Comparison of ENCODE assay signal across 14 cellular contexts in the genomic region with DNA sequence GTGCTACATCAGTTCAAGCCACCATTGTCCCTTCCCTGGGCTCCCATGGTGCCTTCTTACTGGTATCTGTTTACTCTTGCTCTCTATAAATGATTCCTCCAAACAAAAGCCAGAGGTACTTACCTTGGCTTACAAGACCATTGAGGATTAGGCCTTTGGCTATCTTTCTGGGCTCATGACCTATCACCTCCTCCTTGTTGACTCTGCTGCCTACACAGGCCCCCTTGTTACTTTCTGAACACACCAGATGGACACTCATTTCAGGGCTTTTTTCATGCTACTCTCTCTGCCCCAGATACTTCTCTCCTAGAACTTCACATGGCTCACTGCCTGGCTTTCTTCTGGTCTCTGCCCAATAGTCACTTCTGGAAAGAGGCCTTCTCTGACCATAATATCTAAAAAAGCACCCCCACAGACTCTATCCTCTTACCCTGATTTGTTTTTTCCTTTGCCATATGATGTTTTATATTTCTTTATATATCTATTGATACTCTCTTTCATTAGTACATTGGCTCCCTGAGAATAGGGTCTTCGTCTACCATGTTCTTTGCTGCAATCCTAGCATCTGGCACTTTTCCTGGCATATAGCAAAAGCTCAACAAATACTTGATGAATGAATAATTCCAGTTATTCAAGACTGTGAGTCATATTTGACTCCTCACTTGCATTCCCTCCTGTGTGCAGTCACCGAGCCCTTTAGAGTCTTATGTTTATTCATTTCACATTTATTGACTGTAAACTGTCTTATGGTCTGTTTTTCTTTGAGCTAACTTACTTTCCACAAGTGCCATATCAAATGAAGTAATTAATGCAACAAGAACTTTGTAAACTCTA. TPM values are rescaled to one million over a fixed set of nuclear protein-coding genes. Genes with fewer than 3 reads are reported as not detected.
DNase-seq lines count a peak whose midpoint lies in the region; ATAC-seq and TF ChIP-seq lines count a peak whose summit lies in the region.
"Had no signal": no experiment of that assay in that cellular context is flagged by ENCODE, and none has a peak within 500 bp of the region (broad histone marks: within the 10 kb centered on the region; RNA-seq: fewer than 3 reads in every experiment).

No MANE protein-coding gene starts in this region.

- no peaks in the 10 kb centered on the region for H3K9me3 ChIP-seq in upper lobe of left lung

- DNase-seq in HCEC 1CT (peak; percentile 81), amniotic epithelial cell (ENCODE audit: low read depth) (peak; percentile 76), hepatic stellate cell (ENCODE audit: low spot score) (peak; percentile 61), GM19238 (ENCODE audit: insufficient read length, low spot score) (no peak), upper lobe of left lung (no peak), NCI-H1105 (lab: John Stamatoyannopoulos, UW) (no peak)
- DNase-seq: foreskin melanocyte, KG1, left ventricle myocardium superior, NCI-H2171, substantia nigra had no signal

- TF ChIP-seq POLR2A in upper lobe of left lung (IDR thresholded peaks at IDR 0.05), result no peak

- no peak overlapping the region for H2AFZ ChIP-seq in ACC112 (ENCODE audit: low read length, unreplicated experiment)
- H2AFZ ChIP-seq: parathyroid adenoma had no signal

- H3K36me3 ChIP-seq in ACC112 (ENCODE audit: insufficient read depth, low read length), result no peaks in the 10 kb centered on the region
- peaks cover 0 to 3% (median 0%) of the 10 kb centered on the region in 4 donors for H3K36me3 ChIP-seq in upper lobe of left lung

- H3K4me1 ChIP-seq in ACC112 (ENCODE audit: control insufficient read depth, insufficient read depth, low read length, unreplicated experiment) (peaks cover 31% of the 10 kb centered on the region), upper lobe of left lung (no peaks in the 10 kb centered on the region)
- H3K4me1 ChIP-seq: parathyroid adenoma had no signal

- H3K4me3 ChIP-seq in ACC112 (ENCODE audit: low read depth, low read length), result no peak overlapping the region
- no peak overlapping the region for H3K4me3 ChIP-seq in upper lobe of left lung

- peak overlapping the region; percentile 64 for H3K27ac ChIP-seq in ACC112 (ENCODE audit: low read depth, low read length)
- no peak overlapping the region for H3K27ac ChIP-seq in upper lobe of left lung
- H3K27ac ChIP-seq: parathyroid adenoma had no signal

- TF ChIP-seq EP300 in upper lobe of left lung (IDR thresholded peaks at IDR 0.05), result no peak

- H3K79me2 ChIP-seq in ACC112 (ENCODE audit: control insufficient read depth, insufficient read depth, low read length, unreplicated experiment), result no peaks in the 10 kb centered on the region
- H3K79me2 ChIP-seq: parathyroid adenoma had no signal

- 85 to 86% methylated on average over 2 of the region's 2 CpGs for WGBS in upper lobe of left lung, 2 donors

- no peaks in the 10 kb centered on the region for H3K27me3 ChIP-seq in ACC112 (ENCODE audit: insufficient read depth, low read length)
- no peaks in the 10 kb centered on the region for H3K27me3 ChIP-seq in upper lobe of left lung

- TF ChIP-seq CTCF in upper lobe of left lung (IDR thresholded peaks at IDR 0.05), result no peak

- ATAC-seq in GM19467 (IDR thresholded peaks at IDR 0.05; ENCODE audit: unreplicated experiment) (no peak), upper lobe of left lung (ENCODE audit: low FRiP score in 2 of 2) (no peak)
- ATAC-seq: left ventricle myocardium superior had no signal

RNA-seq across cellular contexts. Expression of a gene that starts 27.1 kb away (rescaled TPM):
- 10 to 100 TPM; 22.3 to 79.0 (median 48.1) TPM for total RNA-seq in upper lobe of left lung

Comparison
In these comparisons a context has a peak if more than half of its experiments do, and no peak if none do; other contexts are left out.
1. DNase-seq: peak in HCEC 1CT (single experiment), amniotic epithelial cell (single experiment) and hepatic stellate cell (single experiment); none in GM19238 (single experiment), upper lobe of left lung (0 of 2) and NCI-H1105 (single experiment).